12 cellular contexts compared by ENCODE assay signal in the genomic region with DNA sequence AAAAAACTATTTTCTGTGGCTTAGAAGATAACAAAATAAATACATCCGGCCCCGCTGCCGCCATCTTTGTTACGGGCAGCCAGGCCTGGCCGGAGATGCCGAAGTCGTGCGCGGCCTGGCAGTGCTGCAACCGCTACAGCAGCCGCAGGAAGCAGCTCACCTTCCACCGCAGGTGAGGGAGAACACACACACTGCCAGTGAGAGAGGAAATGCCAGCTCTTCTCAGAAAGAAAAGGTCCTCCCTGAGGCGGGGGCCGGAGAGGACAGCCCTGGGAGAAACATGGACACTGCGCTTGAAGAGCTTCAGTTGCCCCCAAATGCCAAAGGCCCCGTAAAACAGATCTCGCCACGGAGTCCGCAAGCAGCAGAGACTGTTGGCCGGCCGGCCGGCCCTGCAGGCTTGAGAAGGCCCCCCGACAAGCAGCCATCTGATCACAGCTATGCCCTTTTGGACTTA.
"Had no signal": no experiment of that assay in that cellular context is flagged by ENCODE, and none has a peak within 500 bp of the region (broad histone marks: within the 10 kb centered on the region; RNA-seq: fewer than 3 reads in every experiment).

No MANE protein-coding gene starts in this region.

- H3K4me1 Mint-ChIP-seq: activated CD4-positive, alpha-beta memory T cell treated with anti-CD3 and anti-CD28 coated beads, Interleukin-2, amount 10 ng/mL, durations not matched to agents 7 days and 5 days; activated CD4-positive, alpha-beta T cell treated with anti-CD3 and anti-CD28 coated beads for 36 hours; activated naive CD8-positive, alpha-beta T cell treated with anti-CD3 and anti-CD28 coated beads, Interleukin-2, amount 10 ng/mL, durations not matched to agents 7 days and 5 days; stimulated activated naive CD8-positive, alpha-beta T cell treated with anti-CD3 and anti-CD28 coated beads, Interleukin-15, amount 100 ng/mL, for 72 hours had no signal

- H3K4me3 ChIP-seq: esophagus squamous epithelium, heart left ventricle, thoracic aorta had no signal

- H3K4me3 Mint-ChIP-seq: activated CD4-positive, alpha-beta memory T cell treated with anti-CD3 and anti-CD28 coated beads, Interleukin-2, amount 10 ng/mL, durations not matched to agents 7 days and 5 days; activated CD4-positive, alpha-beta T cell treated with anti-CD3 and anti-CD28 coated beads for 36 hours; activated naive CD8-positive, alpha-beta T cell treated with anti-CD3 and anti-CD28 coated beads, Interleukin-2, amount 10 ng/mL, durations not matched to agents 7 days and 5 days; stimulated activated naive CD8-positive, alpha-beta T cell treated with anti-CD3 and anti-CD28 coated beads, Interleukin-15, amount 100 ng/mL, for 72 hours had no signal

- H3K27me3 Mint-ChIP-seq: activated CD4-positive, alpha-beta memory T cell treated with anti-CD3 and anti-CD28 coated beads, Interleukin-2, amount 10 ng/mL, durations not matched to agents 7 days and 5 days; activated CD4-positive, alpha-beta T cell treated with anti-CD3 and anti-CD28 coated beads for 36 hours; activated naive CD8-positive, alpha-beta T cell treated with anti-CD3 and anti-CD28 coated beads, Interleukin-2, amount 10 ng/mL, durations not matched to agents 7 days and 5 days; stimulated activated naive CD8-positive, alpha-beta T cell treated with anti-CD3 and anti-CD28 coated beads, Interleukin-15, amount 100 ng/mL, for 72 hours had no signal

- H3K36me3 Mint-ChIP-seq: activated naive CD8-positive, alpha-beta T cell treated with anti-CD3 and anti-CD28 coated beads, Interleukin-2, amount 10 ng/mL, durations not matched to agents 7 days and 5 days had no signal

- DNase-seq: activated CD4-positive, alpha-beta memory T cell treated with anti-CD3 and anti-CD28 coated beads, Interleukin-2, amount 10 ng/mL, durations not matched to agents 7 days and 5 days; activated CD4-positive, alpha-beta T cell treated with anti-CD3 and anti-CD28 coated beads for 36 hours; activated naive CD8-positive, alpha-beta T cell treated with anti-CD3 and anti-CD28 coated beads, Interleukin-2, amount 10 ng/mL, durations not matched to agents 7 days and 5 days; esophagus squamous epithelium; foreskin fibroblast; heart left ventricle; stimulated activated CD4-positive, alpha-beta T cell treated with anti-CD3 and anti-CD28 coated beads, Interleukin-15, amount 100 ng/mL, for 24 hours; stimulated activated CD4-positive, alpha-beta T cell treated with anti-CD3 and anti-CD28 coated beads, Interleukin-4, amount 100 ng/mL, for 4 hours; stimulated activated naive CD8-positive, alpha-beta T cell treated with anti-CD3 and anti-CD28 coated beads, Interleukin-15, amount 100 ng/mL, for 72 hours; T1000 had no signal

- H3K27ac Mint-ChIP-seq: activated CD4-positive, alpha-beta memory T cell treated with anti-CD3 and anti-CD28 coated beads, Interleukin-2, amount 10 ng/mL, durations not matched to agents 7 days and 5 days; activated CD4-positive, alpha-beta T cell treated with anti-CD3 and anti-CD28 coated beads for 36 hours; activated naive CD8-positive, alpha-beta T cell treated with anti-CD3 and anti-CD28 coated beads, Interleukin-2, amount 10 ng/mL, durations not matched to agents 7 days and 5 days; stimulated activated naive CD8-positive, alpha-beta T cell treated with anti-CD3 and anti-CD28 coated beads, Interleukin-15, amount 100 ng/mL, for 72 hours had no signal

- ATAC-seq: activated CD4-positive, alpha-beta T cell treated with anti-CD3 and anti-CD28 coated beads for 36 hours; heart left ventricle; stimulated activated naive CD8-positive, alpha-beta T cell treated with anti-CD3 and anti-CD28 coated beads, Interleukin-15, amount 100 ng/mL, for 72 hours had no signal

- H3K27me3 ChIP-seq: esophagus squamous epithelium, heart left ventricle had no signal

- H3K4me1 ChIP-seq: esophagus squamous epithelium, heart left ventricle had no signal

- H3K36me3 ChIP-seq: esophagus squamous epithelium, heart left ventricle, thoracic aorta had no signal

- H3K27ac ChIP-seq: esophagus squamous epithelium, heart left ventricle, thoracic aorta, VCaP had no signal

- H3K9me3 ChIP-seq: esophagus squamous epithelium, thoracic aorta had no signal
